In genomic region chr17:29148790-29149430, GRCh38 we compare ENCODE assay signal across 8 cellular contexts. TPM values are rescaled to one million over a fixed set of nuclear protein-coding genes. Genes with fewer than 3 reads are reported as not detected.
DNase-seq lines count a peak whose midpoint lies in the region; ATAC-seq, FAIRE-seq and TF ChIP-seq lines count a peak whose summit lies in the region.

No MANE protein-coding gene starts in this region.

- peak in 1 of 3 donors; percentile 10 for TF ChIP-seq POLR2A in spleen (IDR thresholded peaks at IDR 0.05)

- CTCF ChIA-PET in AG04449 (lab: Yijun Ruan, JAX), result interaction anchor here (0.6 to 25.0 kb wide), 42 partner anchors 10 to 534 kb away, joined by 3 to 454 read pairs (median 6); partner anchors contain the start of genes FAM222B and MYO18A

- peaks cover 25 to 77% (median 51%) of the 10 kb centered on the region in 6 donors for H3K4me1 ChIP-seq in spleen

- TF ChIP-seq CTCF in AG04449 (IDR thresholded peaks at IDR 0.05; ENCODE audit: insufficient read depth, low read length, missing control alignments) (peak; percentile 96), WI38 (IDR thresholded peaks at IDR 0.05; ENCODE audit: low read depth, low read length) (peak; percentile 89), bronchial epithelial cell (IDR thresholded peaks at IDR 0.05; ENCODE audit: insufficient read depth, low read length, severe bottlenecking) (peak; percentile 100), spleen (IDR thresholded peaks at IDR 0.05 in 8 of 11, conservative IDR thresholded peaks at IDR 0.05 in 3 of 11) (peak; percentile 96 to 100 (median 99))

- no peak for FAIRE-seq in bronchial epithelial cell (lab: Jason Lieb, UNC)

- H3K27me3 ChIP-seq in bronchial epithelial cell (ENCODE audit: control insufficient read depth, insufficient read depth, low read length), result no peaks in the 10 kb centered on the region
- peaks cover 0 to 3% (median 0%) of the 10 kb centered on the region in 7 donors for H3K27me3 ChIP-seq in spleen (replicated peaks in 1 of 7)

- no peaks in the 10 kb centered on the region for H3K9me3 ChIP-seq in spleen

- intact Hi-C loops in spleen (cut with DNase I; ENCODE audit: low total_unique reads), result loop anchor here (5.0 to 10.0 kb wide), 2 partner anchors 68 to 146 kb away; partner anchors contain the start of gene NUFIP2

- peak overlapping the region; percentile 67 to 88 (median 82) for H3K27ac ChIP-seq in spleen

- peak overlapping the region; percentile 54 for H3K4me3 ChIP-seq in AG04449 (ENCODE audit: low read depth, low read length)
- peak overlapping the region; percentile 52 for H3K4me3 ChIP-seq in WI38 (ENCODE audit: low read depth, low read length)
- peak overlapping the region; percentile 37 for H3K4me3 ChIP-seq in bronchial epithelial cell (ENCODE audit: low read depth, low read length)
- peak overlapping the region; percentile 14 to 70 (median 42) for H3K4me3 ChIP-seq in spleen

- 3 to 10% (median 5%) methylated on average over 18 to 34 of the region's 34 CpGs for WGBS in spleen, 5 donors

- H3K36me3 ChIP-seq in bronchial epithelial cell (ENCODE audit: control insufficient read depth, insufficient read depth, low read length) (peaks cover 4% of the 10 kb centered on the region), spleen (no peaks in the 10 kb centered on the region)

- POLR2A ChIA-PET in AG04449 (lab: Yijun Ruan, JAX), result interaction anchor here (0.5 to 1.1 kb wide), 9 partner anchors 9 to 301 kb away, joined by 3 to 7 read pairs (median 3); partner anchors contain the start of genes MYO18A and NUFIP2

- no peak for DNase-seq in AG04449 (ENCODE audit: low read depth, low spot score)
- peak; percentile 81 for DNase-seq in NCI-H2196 (lab: John Stamatoyannopoulos, UW; ENCODE audit: unreplicated experiment)
- peak; percentile 81 for DNase-seq in bronchial epithelial cell (ENCODE audit: low read depth)
- peak; percentile 89 for DNase-seq in inferior parietal cortex (ENCODE audit: extremely low spot score)
- peak; percentile 99 for DNase-seq in spleen

- peak; percentile 71 for ATAC-seq in GM18861 (IDR thresholded peaks at IDR 0.05; ENCODE audit: unreplicated experiment)
- peak; percentile 72 for ATAC-seq in HG03095 (IDR thresholded peaks at IDR 0.05; ENCODE audit: unreplicated experiment)

RNA-seq across cellular contexts. Expression of gene MYO18A, which starts 31.3 kb away (rescaled TPM):
- 23.4 and 57.6 TPM in 2 replicates for total RNA-seq in bronchial epithelial cell
- 100 to 1,000 TPM in 2 of 7 donors, 10 to 100 TPM in 5; 57.6 to 114 (median 85.5) TPM for total RNA-seq in spleen
- 10 to 100 TPM; 24.2 to 55.0 (median 44.5) TPM for polyA plus RNA-seq in spleen
